In the genomic region with DNA sequence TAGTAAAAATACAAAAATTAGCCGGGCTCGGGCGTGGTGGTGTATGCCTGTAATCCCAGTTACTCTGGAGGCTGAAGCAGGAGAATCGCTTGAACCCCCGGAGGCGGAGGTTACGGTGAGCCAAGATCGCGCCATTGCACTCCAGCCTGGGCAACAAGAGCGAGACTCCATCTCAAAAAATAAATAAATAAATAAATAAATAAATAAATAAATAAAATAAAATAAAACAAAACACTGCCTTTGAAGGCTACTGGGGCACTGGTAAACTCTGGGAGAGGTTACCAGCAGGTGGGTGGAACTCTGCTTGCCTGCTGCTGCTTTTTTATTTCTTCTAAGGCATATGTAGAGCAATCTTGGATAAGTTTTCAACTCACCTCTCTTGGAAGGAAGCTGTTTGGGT, we compare ENCODE assay signal across 1 cellular context. TPM values are rescaled to one million over a fixed set of nuclear protein-coding genes. Genes with fewer than 3 reads are reported as not detected.
"Had no signal": no experiment of that assay in that cellular context is flagged by ENCODE, and none has a peak within 500 bp of the region (broad histone marks: within the 10 kb centered on the region; RNA-seq: fewer than 3 reads in every experiment).

No MANE protein-coding gene starts in this region.

RNA-seq across cellular contexts. Expression of a gene that starts 5.2 kb away (rescaled TPM):
- total RNA-seq: K562 had no signal
